In the genomic region with DNA sequence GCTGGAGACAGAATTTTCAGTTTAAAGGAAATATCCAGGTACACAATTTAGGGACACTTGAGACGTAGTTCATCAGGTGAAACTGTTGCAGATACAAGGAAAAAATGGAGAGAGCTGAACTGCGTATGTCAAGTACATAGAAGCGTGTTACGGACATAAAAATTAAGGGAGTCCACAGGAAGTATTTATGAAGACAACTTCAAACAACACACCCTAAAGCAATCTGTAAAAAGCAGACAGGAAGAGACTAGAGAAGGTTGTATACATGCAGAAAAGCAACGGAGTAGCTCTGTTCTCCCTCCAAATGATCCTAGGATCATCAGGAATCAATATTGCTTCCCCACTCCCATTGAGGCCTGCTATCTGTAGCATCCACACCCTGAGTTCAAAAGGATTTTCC, we compare ENCODE assay signal across 26 cellular contexts. TPM values are rescaled to one million over a fixed set of nuclear protein-coding genes. Genes with fewer than 3 reads are reported as not detected.
DNase-seq lines count a peak whose midpoint lies in the region; ATAC-seq and TF ChIP-seq lines count a peak whose summit lies in the region.
"Had no signal": no experiment of that assay in that cellular context is flagged by ENCODE, and none has a peak within 500 bp of the region (broad histone marks: within the 10 kb centered on the region; RNA-seq: fewer than 3 reads in every experiment).

No MANE protein-coding gene starts in this region.

- TF ChIP-seq CTCF in Loucy (conservative IDR thresholded peaks at IDR 0.05; ENCODE audit: low read length) (no peak), brain (conservative IDR thresholded peaks at IDR 0.05) (no peak), neural progenitor cell (IDR thresholded peaks at IDR 0.05) (no peak), omental fat pad (IDR thresholded peaks at IDR 0.05) (no peak)

- no peak overlapping the region for H3K27ac ChIP-seq in neural progenitor cell
- H3K27ac ChIP-seq: BLaER1 treated with 17β-estradiol and CSF1 and Interleukin-3, amounts not matched to agents 10 nM and 100 nM; brain microvascular endothelial cell; colonic mucosa; vagina; VCaP had no signal

- H3K36me3 ChIP-seq in Loucy (ENCODE audit: insufficient read depth, low read length) (no peaks in the 10 kb centered on the region), neural progenitor cell (no peaks in the 10 kb centered on the region)
- H3K36me3 ChIP-seq: BLaER1 treated with 17β-estradiol and CSF1 and Interleukin-3, amounts not matched to agents 10 nM and 100 nM; brain microvascular endothelial cell; colonic mucosa; vagina had no signal

- no peak for DNase-seq in activated T-cell treated with anti-CD3 and anti-CD28 coated beads, Interleukin-2, amount 50 U/mL, for 24 hours
- no peak for DNase-seq in activated T-cell treated with anti-CD3 and anti-CD28 coated beads, Interleukin-2, amount 50 U/mL, for 1 hour
- DNase-seq in neural progenitor cell (ENCODE audit: low spot score): no peak
- DNase-seq in HCEC 1CT: no peak
- DNase-seq in omental fat pad (ENCODE audit: low spot score): no peak
- DNase-seq: activated naive CD4-positive, alpha-beta T cell treated with anti-CD3 and anti-CD28 coated beads, Interleukin-2, amount 50 U/mL, for 16 hours; brain microvascular endothelial cell; colonic mucosa; DMS153; foreskin fibroblast; IMR-90; kidney glomerular epithelial cell; mesenchymal stem cell; NCI-H1694; NCI-H69; SHP77 treated with DMSO at 0.1 percent for 48 hours; stimulated activated CD4-positive, alpha-beta T cell treated with anti-CD3 and anti-CD28 coated beads, Interleukin-4, amount 100 ng/mL, for 24 hours; T-helper 2 cell had no signal

- peaks cover 22% of the 10 kb centered on the region for H3K4me1 ChIP-seq in Loucy (ENCODE audit: insufficient read depth, low read length, poor library complexity, severe bottlenecking)
- H3K4me1 ChIP-seq in neural progenitor cell: peaks cover 29% of the 10 kb centered on the region
- H3K4me1 ChIP-seq: colonic mucosa, vagina had no signal

- H3K9ac ChIP-seq in Loucy (ENCODE audit: low read depth, low read length, poor library complexity, severe bottlenecking): peak overlapping the region; percentile 48
- H3K9ac ChIP-seq in neural progenitor cell: no peak overlapping the region
- H3K9ac ChIP-seq: BLaER1 treated with 17β-estradiol and CSF1 and Interleukin-3, amounts not matched to agents 10 nM and 100 nM had no signal

- H4K20me1 ChIP-seq in Loucy (ENCODE audit: insufficient read depth, low read length, poor library complexity, severe bottlenecking) (peaks cover 61% of the 10 kb centered on the region), neural progenitor cell (ENCODE audit: low read depth) (peaks cover 66% of the 10 kb centered on the region)

- peaks cover 4% of the 10 kb centered on the region for H3K36me3 Mint-ChIP-seq in activated T-cell treated with anti-CD3 and anti-CD28 coated beads, Interleukin-2, amount 50 U/mL, for 24 hours (ENCODE audit: low read depth)
- H3K36me3 Mint-ChIP-seq in brain: peaks cover 21% of the 10 kb centered on the region
- H3K36me3 Mint-ChIP-seq in neural progenitor cell: peaks cover 6% of the 10 kb centered on the region

- peaks cover 30% of the 10 kb centered on the region for H3K27me3 Mint-ChIP-seq in activated T-cell treated with anti-CD3 and anti-CD28 coated beads, Interleukin-2, amount 50 U/mL, for 24 hours
- H3K27me3 Mint-ChIP-seq in brain (peaks cover 7% of the 10 kb centered on the region), neural progenitor cell (ENCODE audit: insufficient read depth, low read depth) (no peaks in the 10 kb centered on the region)

- H3K79me2 ChIP-seq in Loucy (ENCODE audit: insufficient read depth, low read length) (peaks cover 90% of the 10 kb centered on the region), neural progenitor cell (ENCODE audit: low read depth) (peaks cover 100% of the 10 kb centered on the region)

- peak overlapping the region; percentile 27 for H3K27ac Mint-ChIP-seq in activated T-cell treated with anti-CD3 and anti-CD28 coated beads, Interleukin-2, amount 50 U/mL, for 24 hours
- H3K27ac Mint-ChIP-seq in brain: no peak overlapping the region
- H3K27ac Mint-ChIP-seq in neural progenitor cell: no peak overlapping the region

- H3K4me1 Mint-ChIP-seq in activated T-cell treated with anti-CD3 and anti-CD28 coated beads, Interleukin-2, amount 50 U/mL, for 24 hours (ENCODE audit: low read depth): peaks cover 70% of the 10 kb centered on the region
- H3K4me1 Mint-ChIP-seq in brain: peaks cover 71% of the 10 kb centered on the region
- peaks cover 3% of the 10 kb centered on the region for H3K4me1 Mint-ChIP-seq in neural progenitor cell

- H3F3A ChIP-seq in Loucy (ENCODE audit: low read depth) (no peaks in the 10 kb centered on the region), neural progenitor cell (ENCODE audit: low read depth) (no peaks in the 10 kb centered on the region)

- H3K4me3 ChIP-seq in Loucy (ENCODE audit: low read length, poor library complexity, severe bottlenecking) (peak overlapping the region; percentile 93), neural progenitor cell (no peak overlapping the region)
- H3K4me3 ChIP-seq: BLaER1 treated with 17β-estradiol and CSF1 and Interleukin-3, amounts not matched to agents 10 nM and 100 nM; colonic mucosa; smooth muscle cell; vagina had no signal

- H3K9me3 Mint-ChIP-seq in activated T-cell treated with anti-CD3 and anti-CD28 coated beads, Interleukin-2, amount 50 U/mL, for 24 hours: no peaks in the 10 kb centered on the region
- H3K9me3 Mint-ChIP-seq in brain: peaks cover 0 to 4% (median 0%) of the 10 kb centered on the region in 5 experiments
- H3K9me3 Mint-ChIP-seq in neural progenitor cell: peaks cover 6% of the 10 kb centered on the region
- H3K9me3 Mint-ChIP-seq: neural crest cell had no signal

- peak overlapping the region; percentile 52 for H3K4me3 Mint-ChIP-seq in activated T-cell treated with anti-CD3 and anti-CD28 coated beads, Interleukin-2, amount 50 U/mL, for 24 hours
- peak overlapping the region in 4 of 5 experiments; percentile 24 to 70 (median 54) for H3K4me3 Mint-ChIP-seq in brain
- H3K4me3 Mint-ChIP-seq in neural progenitor cell: no peak overlapping the region
- H3K4me3 Mint-ChIP-seq: neural crest cell had no signal

- H3K27me3 ChIP-seq in Loucy (ENCODE audit: insufficient read depth, low read length, poor library complexity, severe bottlenecking) (no peaks in the 10 kb centered on the region), neural progenitor cell (no peaks in the 10 kb centered on the region)
- H3K27me3 ChIP-seq: brain microvascular endothelial cell, colonic mucosa, vagina had no signal

- H3K4me2 ChIP-seq in Loucy (ENCODE audit: low read depth, low read length, poor library complexity, severe bottlenecking): peak overlapping the region; percentile 89
- peak overlapping the region; percentile 46 for H3K4me2 ChIP-seq in neural progenitor cell
- H3K4me2 ChIP-seq: BLaER1 treated with 17β-estradiol and CSF1 and Interleukin-3, amounts not matched to agents 10 nM and 100 nM; smooth muscle cell had no signal

- H3K9me2 ChIP-seq in Loucy (replicated peaks; ENCODE audit: low read depth, low read length): no peaks in the 10 kb centered on the region

- ATAC-seq in omental fat pad (ENCODE audit: low FRiP score) (no peak), HG03039 (IDR thresholded peaks at IDR 0.05; ENCODE audit: unreplicated experiment) (no peak)

- H3K9me3 ChIP-seq in Loucy (ENCODE audit: insufficient read depth, low read depth, low read length) (no peaks in the 10 kb centered on the region), neural progenitor cell (ENCODE audit: low read depth) (no peaks in the 10 kb centered on the region)
- H3K9me3 ChIP-seq: colonic mucosa, vagina had no signal

- no peak overlapping the region for H2AFZ ChIP-seq in Loucy (ENCODE audit: low read length)
- H2AFZ ChIP-seq in neural progenitor cell (replicated peaks): no peak overlapping the region

RNA-seq across cellular contexts. Expression of gene CASK, which starts 5.8 kb away (rescaled TPM):
- polyA plus RNA-seq in brain (ENCODE audit: insufficient read depth, low read depth, low replicate concordance): 17.4 TPM
- 64.5 and 85.4 TPM in 2 replicates for total RNA-seq in neural progenitor cell (ENCODE audit: low replicate concordance)
- 10 to 100 TPM; 26.8 to 42.4 (median 32.9) TPM for total RNA-seq in omental fat pad
